In the genomic region with DNA sequence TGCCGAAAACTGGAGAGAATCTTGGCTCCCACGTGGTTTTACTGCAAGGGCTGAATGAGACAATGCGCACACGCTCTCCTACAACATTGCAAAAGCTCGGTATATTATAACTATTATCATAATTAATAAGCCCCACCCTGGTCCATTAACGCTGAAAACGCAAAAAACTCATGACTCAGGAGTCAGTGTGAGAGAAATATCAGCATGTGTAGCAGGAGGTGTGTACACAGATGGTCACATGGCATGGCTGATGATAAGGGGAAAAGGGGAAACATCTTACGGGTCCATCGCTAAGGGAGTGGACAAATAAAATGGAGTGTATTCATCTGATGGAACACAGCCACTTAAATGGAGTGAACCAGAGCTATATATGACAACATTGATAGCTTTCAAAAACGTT, we compare ENCODE assay signal across 34 cellular contexts. TPM values are rescaled to one million over a fixed set of nuclear protein-coding genes. Genes with fewer than 3 reads are reported as not detected.
"Had no signal": no experiment of that assay in that cellular context is flagged by ENCODE, and none has a peak within 500 bp of the region (broad histone marks: within the 10 kb centered on the region; RNA-seq: fewer than 3 reads in every experiment).

No MANE protein-coding gene starts in this region.

- ATAC-seq: activated T-cell treated with anti-CD3 and anti-CD28 coated beads, Interleukin-2, amount 50 U/mL, for 72 hours; activated T-helper 17 cell treated with anti-CD3 and anti-CD28 coated beads, Interleukin-2, amount 50 U/mL, for 72 hours; PC-3 had no signal

- DNase-seq: activated CD4-positive, alpha-beta memory T cell treated with anti-CD3 and anti-CD28 coated beads, Interleukin-2, amount 10 ng/mL, durations not matched to agents 7 days and 5 days; activated CD4-positive, alpha-beta T cell treated with anti-CD3 and anti-CD28 coated beads for 1 hour; activated CD4-positive, alpha-beta T cell treated with anti-CD3 and anti-CD28 coated beads for 48 hours; activated CD4-positive, CD25-positive, alpha-beta regulatory T cell; activated effector memory CD4-positive, alpha-beta T cell treated with anti-CD3 and anti-CD28 coated beads, Interleukin-2, amount 50 U/mL, for 16 hours; activated naive CD4-positive, alpha-beta T cell; activated naive CD4-positive, alpha-beta T cell treated with anti-CD3 and anti-CD28 coated beads, Interleukin-2, amount 50 U/mL, for 16 hours; activated naive CD8-positive, alpha-beta T cell treated with anti-CD3 and anti-CD28 coated beads for 36 hours; activated T-cell treated with anti-CD3 and anti-CD28 coated beads, Interleukin-2, amount 50 U/mL, for 1 hour; activated T-cell treated with anti-CD3 and anti-CD28 coated beads, Interleukin-2, amount 50 U/mL, for 72 hours; amniotic stem cell; Kasumi-1; KG1; MG63; NCI-H1048; NCI-H1105 treated with DMSO at 0.1 percent for 48 hours; NCI-H1694; NCI-H1930; NCI-H2081 treated with DMSO at 0.1 percent for 48 hours; NCI-H345; NCI-H524 treated with DMSO at 0.1 percent for 48 hours; PC-3; Peyer's patch; RPMI8226; SHP77 treated with DMSO at 0.1 percent for 48 hours; SK-N-SH; WERI-Rb-1 had no signal

- H3K4me1 ChIP-seq: ascending aorta, Peyer's patch, SJSA1 had no signal

- H3K4me2 ChIP-seq: SK-N-SH had no signal

- H3K4me3 ChIP-seq: ascending aorta, cardiac muscle cell, MG63, Peyer's patch, SJSA1 had no signal

- H3K9me3 ChIP-seq: ascending aorta, MG63, Peyer's patch, SJSA1, SK-N-SH had no signal

- H3K9ac ChIP-seq: SK-N-SH had no signal

- FAIRE-seq: TTC549 had no signal

- H3K27me3 ChIP-seq: ascending aorta, cardiac muscle cell, Peyer's patch had no signal

- H3K36me3 ChIP-seq: ascending aorta, cardiac muscle cell, MG63, Peyer's patch, SJSA1, WERI-Rb-1 had no signal

- H3K27ac ChIP-seq: ascending aorta, cardiac muscle cell, Peyer's patch, SJSA1, WERI-Rb-1 had no signal

RNA-seq across cellular contexts. Expression of gene CDH22, which starts 29.2 kb away (rescaled TPM):
- total RNA-seq: activated CD4-positive, alpha-beta memory T cell treated with anti-CD3 and anti-CD28 coated beads, Interleukin-2, amount 10 ng/mL, durations not matched to agents 7 days and 5 days; activated CD8-positive, alpha-beta memory T cell treated with anti-CD3 and anti-CD28 coated beads for 36 hours; activated T-cell treated with anti-CD3 and anti-CD28 coated beads, Interleukin-2, amount 50 U/mL, for 72 hours; activated T-helper 17 cell treated with anti-CD3 and anti-CD28 coated beads, Interleukin-2, amount 50 U/mL, for 72 hours; ascending aorta; cardiac muscle cell; NCI-H460; PC-3; Peyer's patch; SJSA1 had no signal
- polyA plus RNA-seq: cardiac muscle cell, SK-N-SH had no signal
